8 cellular contexts compared by ENCODE assay signal in the genomic region with DNA sequence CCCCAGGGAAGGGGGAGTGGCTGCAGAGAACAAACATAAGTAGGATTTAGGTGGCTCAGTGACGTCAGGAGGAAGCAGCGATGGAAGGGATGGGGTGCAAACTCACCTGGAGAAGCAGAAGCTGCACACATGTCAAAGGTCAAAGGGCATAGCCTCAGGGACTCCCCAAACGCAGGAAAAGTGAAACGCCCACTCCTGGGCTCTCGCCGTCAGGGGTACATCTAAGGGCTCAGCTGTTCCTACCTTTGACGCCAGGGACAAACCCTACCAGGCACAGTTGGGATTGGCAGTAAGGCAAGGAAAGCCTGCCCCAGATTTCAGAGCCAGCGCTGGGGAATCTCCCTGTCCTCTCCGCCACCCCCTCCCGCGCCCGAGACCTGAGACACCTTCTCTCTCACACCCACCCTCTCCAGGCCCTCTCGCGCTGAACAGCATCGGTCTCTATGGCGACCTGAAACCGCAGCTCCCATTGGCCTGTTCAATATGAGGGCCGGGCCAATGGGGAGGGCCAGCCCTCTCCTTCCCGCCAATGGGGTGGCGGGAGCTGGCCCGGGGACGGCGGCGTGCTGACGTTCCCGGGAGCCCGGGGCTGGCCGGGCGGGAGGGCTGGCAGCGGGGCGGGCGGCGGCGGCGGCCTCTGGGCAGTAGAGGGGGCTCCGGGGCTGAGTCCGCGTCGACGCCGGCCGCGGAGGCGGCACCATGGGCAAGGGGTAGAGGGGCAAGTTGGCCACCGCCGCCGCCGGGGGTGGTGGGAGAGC. TPM values are rescaled to one million over a fixed set of nuclear protein-coding genes. Genes with fewer than 3 reads are reported as not detected.
DNase-seq lines count a peak whose midpoint lies in the region; ATAC-seq and TF ChIP-seq lines count a peak whose summit lies in the region.

A gene (minus strand): TSS at position 445 of the 758 bp plus-strand sequence. CDS start 314 bp downstream, at position 131.
A gene with protein sequence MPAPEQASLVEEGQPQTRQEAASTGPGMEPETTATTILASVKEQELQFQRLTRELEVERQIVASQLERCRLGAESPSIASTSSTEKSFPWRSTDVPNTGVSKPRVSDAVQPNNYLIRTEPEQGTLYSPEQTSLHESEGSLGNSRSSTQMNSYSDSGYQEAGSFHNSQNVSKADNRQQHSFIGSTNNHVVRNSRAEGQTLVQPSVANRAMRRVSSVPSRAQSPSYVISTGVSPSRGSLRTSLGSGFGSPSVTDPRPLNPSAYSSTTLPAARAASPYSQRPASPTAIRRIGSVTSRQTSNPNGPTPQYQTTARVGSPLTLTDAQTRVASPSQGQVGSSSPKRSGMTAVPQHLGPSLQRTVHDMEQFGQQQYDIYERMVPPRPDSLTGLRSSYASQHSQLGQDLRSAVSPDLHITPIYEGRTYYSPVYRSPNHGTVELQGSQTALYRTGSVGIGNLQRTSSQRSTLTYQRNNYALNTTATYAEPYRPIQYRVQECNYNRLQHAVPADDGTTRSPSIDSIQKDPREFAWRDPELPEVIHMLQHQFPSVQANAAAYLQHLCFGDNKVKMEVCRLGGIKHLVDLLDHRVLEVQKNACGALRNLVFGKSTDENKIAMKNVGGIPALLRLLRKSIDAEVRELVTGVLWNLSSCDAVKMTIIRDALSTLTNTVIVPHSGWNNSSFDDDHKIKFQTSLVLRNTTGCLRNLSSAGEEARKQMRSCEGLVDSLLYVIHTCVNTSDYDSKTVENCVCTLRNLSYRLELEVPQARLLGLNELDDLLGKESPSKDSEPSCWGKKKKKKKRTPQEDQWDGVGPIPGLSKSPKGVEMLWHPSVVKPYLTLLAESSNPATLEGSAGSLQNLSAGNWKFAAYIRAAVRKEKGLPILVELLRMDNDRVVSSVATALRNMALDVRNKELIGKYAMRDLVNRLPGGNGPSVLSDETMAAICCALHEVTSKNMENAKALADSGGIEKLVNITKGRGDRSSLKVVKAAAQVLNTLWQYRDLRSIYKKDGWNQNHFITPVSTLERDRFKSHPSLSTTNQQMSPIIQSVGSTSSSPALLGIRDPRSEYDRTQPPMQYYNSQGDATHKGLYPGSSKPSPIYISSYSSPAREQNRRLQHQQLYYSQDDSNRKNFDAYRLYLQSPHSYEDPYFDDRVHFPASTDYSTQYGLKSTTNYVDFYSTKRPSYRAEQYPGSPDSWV (plus strand): TSS at position 644 of the 758 bp plus-strand sequence. CDS start 76,233 bp downstream, outside the sequence.

- H3K27ac ChIP-seq in adipose tissue (ENCODE audit: low read depth, low read length) (peak within 1 kb of the TSS; percentile 65), heart left ventricle (peak within 1 kb of the TSS; percentile 89 to 98 (median 96)), trophoblast cell (ENCODE audit: low read depth, low read length) (peak within 1 kb of the TSS; percentile 91), tibial nerve (peak within 1 kb of the TSS; percentile 89 to 94 (median 94))

- WGBS in adipose tissue, 3 donors, result 0 to 1% (median 0%) methylated on average over 36 to 48 of the region's 48 CpGs
- 0 to 1% (median 1%) methylated on average over 24 to 48 of the region's 48 CpGs for WGBS in heart left ventricle, 4 donors
- no CpG with 5 or more reads among the region's 48 CpGs for WGBS in trophoblast cell (ENCODE audit: extremely low coverage, insufficient coverage, insufficient read length)
- 1% methylated on average over 17 to 23 of the region's 48 CpGs for WGBS in tibial nerve, 2 donors

- H2AK5ac ChIP-seq in trophoblast cell (ENCODE audit: low read length), result no peak within 1 kb of the TSS

- H2AFZ ChIP-seq in trophoblast cell (ENCODE audit: insufficient read depth, low read length, poor library complexity), result peak within 1 kb of the TSS; percentile 82

- no peaks in the 10 kb centered on the region for H3K9me3 ChIP-seq in heart left ventricle
- H3K9me3 ChIP-seq in trophoblast cell (ENCODE audit: insufficient read depth, low read depth, low read length), result no peaks in the 10 kb centered on the region
- no peaks in the 10 kb centered on the region for H3K9me3 ChIP-seq in tibial nerve

- peak within 1 kb of the TSS; percentile 86 for H2BK5ac ChIP-seq in trophoblast cell (ENCODE audit: low read depth, low read length, poor library complexity)

- ATAC-seq in HG02763 (IDR thresholded peaks at IDR 0.05; ENCODE audit: unreplicated experiment), result peak; percentile 96
- peak; percentile 97 to 98 (median 98) for ATAC-seq in heart left ventricle

- no peaks in the 10 kb centered on the region for H3K36me3 ChIP-seq in heart left ventricle
- no peaks in the 10 kb centered on the region for H3K36me3 ChIP-seq in trophoblast cell (ENCODE audit: control insufficient read depth in 1 of 2, insufficient read depth in 2 of 2, low read length in 2 of 2)
- no peaks in the 10 kb centered on the region for H3K36me3 ChIP-seq in tibial nerve

- intact Hi-C loops in heart left ventricle (cut with DNase I), result loop anchor here (2.0 to 10.0 kb wide), 17 partner anchors 81 to 679 kb away; a partner anchor contains a TSS

- no peak for TF ChIP-seq EP300 in tibial nerve (IDR thresholded peaks at IDR 0.05)

- peak within 1 kb of the TSS; percentile 72 for H4K12ac ChIP-seq in trophoblast cell (ENCODE audit: low read depth, low read length)

- no peaks in the 10 kb centered on the region for H3K27me3 ChIP-seq in heart left ventricle
- no peaks in the 10 kb centered on the region for H3K27me3 ChIP-seq in trophoblast cell (ENCODE audit: insufficient read depth, low read length)
- H3K27me3 ChIP-seq in tibial nerve, result no peaks in the 10 kb centered on the region

- peak within 1 kb of the TSS; percentile 47 for H2BK12ac ChIP-seq in trophoblast cell (ENCODE audit: low read length)

- H3K4me3 ChIP-seq in GM12875 (ENCODE audit: low read depth, low read length), result peak within 1 kb of the TSS; percentile 88
- H3K4me3 ChIP-seq in heart left ventricle, result peak within 1 kb of the TSS; percentile 66 to 98 (median 87)
- peak within 1 kb of the TSS; percentile 91 for H3K4me3 ChIP-seq in trophoblast cell (ENCODE audit: low read depth, low read length)
- peak within 1 kb of the TSS; percentile 87 to 100 (median 94) for H3K4me3 ChIP-seq in tibial nerve

- H3K79me1 ChIP-seq in trophoblast cell (ENCODE audit: low read length), result peaks cover 11% of the 10 kb centered on the region

- peak within 1 kb of the TSS; percentile 10 for H3K14ac ChIP-seq in trophoblast cell (ENCODE audit: low read length)

- DNase-seq in NCI-H1417 treated with DMSO at 0.1 percent for 48 hours (lab: John Stamatoyannopoulos, UW) (peak; percentile 5), SW480 (ENCODE audit: low spot score) (peak; percentile 92), heart left ventricle (peak; percentile 91 to 94 (median 93)), trophoblast cell (peak; percentile 87 to 89), tibial nerve (ENCODE audit: low spot score in 2 of 2) (peak; percentile 74 to 76)

- peak within 1 kb of the TSS; percentile 74 for H4K91ac ChIP-seq in trophoblast cell (ENCODE audit: low read depth, low read length)

- H3K4me1 ChIP-seq in heart left ventricle (peaks cover 0 to 37% (median 21%) of the 10 kb centered on the region in 12 donors), trophoblast cell (ENCODE audit: control insufficient read depth in 1 of 2, insufficient read depth in 2 of 2, low read length in 2 of 2) (peaks cover 0 to 11% of the 10 kb centered on the region in 2 experiments), tibial nerve (peaks cover 0 to 36% (median 7%) of the 10 kb centered on the region in 4 donors)

- H3K23ac ChIP-seq in trophoblast cell (ENCODE audit: low read length), result no peak within 1 kb of the TSS

- TF ChIP-seq POLR2A in heart left ventricle (IDR thresholded peaks at IDR 0.05) (peak in 1 of 2 donors; percentile 59), tibial nerve (IDR thresholded peaks at IDR 0.05) (peak; percentile 43 to 72)

- H3K9ac ChIP-seq in trophoblast cell (ENCODE audit: low read length), result peak within 1 kb of the TSS; percentile 78

- peaks cover 9% of the 10 kb centered on the region for H3K79me2 ChIP-seq in trophoblast cell (ENCODE audit: control insufficient read depth, insufficient read depth, low read length, poor library complexity)

- peak within 1 kb of the TSS; percentile 55 for H2BK120ac ChIP-seq in trophoblast cell (ENCODE audit: insufficient read depth, low read length, poor library complexity)

- peak within 1 kb of the TSS; percentile 99 for H3K4me2 ChIP-seq in trophoblast cell (ENCODE audit: low read length)

- H3K18ac ChIP-seq in trophoblast cell (ENCODE audit: low read length), result peak within 1 kb of the TSS; percentile 6

- TF ChIP-seq CTCF in GM12875 (IDR thresholded peaks at IDR 0.05; ENCODE audit: borderline replicate concordance, insufficient read depth, low read depth, low read length) (no peak), heart left ventricle (IDR thresholded peaks at IDR 0.05) (peak in 7 of 12 donors; percentile 16 to 47 (median 30)), tibial nerve (IDR thresholded peaks at IDR 0.05) (peak in 4 of 5 experiments; percentile 20 to 58 (median 40))

- peak within 1 kb of the TSS; percentile 2 for H4K8ac ChIP-seq in trophoblast cell (ENCODE audit: low read depth, low read length)

- peak within 1 kb of the TSS; percentile 29 for H3K4ac ChIP-seq in trophoblast cell (ENCODE audit: low read depth, low read length)

RNA-seq across cellular contexts. Expression of the first gene that starts in this region (rescaled TPM):
- under 1 TPM in 2 of 3 donors, not detected in 1; 0.09 to 0.12 TPM for polyA plus RNA-seq in adipose tissue
- 1 to 10 TPM in 4 of 9 donors, under 1 TPM in 4, not detected in 1; 0.31 to 1.2 (median 0.93) TPM for total RNA-seq in heart left ventricle
- under 1 TPM in 1 of 2 donors, not detected in 1; 0.24 TPM for polyA plus RNA-seq in heart left ventricle
- 0.29 and 0.36 TPM in 2 replicates for polyA plus RNA-seq in trophoblast cell (2013)
- 1 to 10 TPM in 3 of 4 donors, under 1 TPM in 1; 0.30 to 2.5 (median 1.9) TPM for total RNA-seq in tibial nerve

RNA-seq across cellular contexts. Expression of the second gene that starts in this region (rescaled TPM):
- 10 to 100 TPM; 11.5 to 35.2 (median 25.9) TPM for polyA plus RNA-seq in adipose tissue
- total RNA-seq in heart left ventricle, result 10 to 100 TPM; 34.1 to 66.7 (median 49.4) TPM
- polyA plus RNA-seq in heart left ventricle, result 10 to 100 TPM; 17.6 to 41.0 TPM
- polyA plus RNA-seq in trophoblast cell (2013), result 22.5 and 25.0 TPM in 2 replicates
- total RNA-seq in tibial nerve, result 100 to 1,000 TPM in 2 of 4 donors, 10 to 100 TPM in 2; 57.8 to 100 (median 92.0) TPM

Comparison
In these comparisons a context has a peak if more than half of its experiments do, and no peak if none do; other contexts are left out.
1. Peak in every context shown above with its lines: DNase-seq, ATAC-seq, H3K4me3 ChIP-seq and H3K27ac ChIP-seq.
2. DNase-seq: peak in every context shown above with its lines; median percentile 93 in heart left ventricle; 92 in SW480; 88 in trophoblast cell; 75 in tibial nerve; 5 in NCI-H1417 treated with DMSO at 0.1 percent for 48 hours.